8 cellular contexts compared by ENCODE assay signal in genomic region chr21:26849428-26850115, GRCh38. TPM values are rescaled to one million over a fixed set of nuclear protein-coding genes. Genes with fewer than 3 reads are reported as not detected.
DNase-seq lines count a peak whose midpoint lies in the region; ATAC-seq and TF ChIP-seq lines count a peak whose summit lies in the region.

No MANE protein-coding gene starts in this region.

- intact Hi-C loops in Calu3 (cut with micrococcal nuclease; ENCODE audit: unreplicated experiment): loop anchor here (1.0 to 10.0 kb wide), 5 partner anchors 715 to 1895 kb away; no protein-coding TSS in a partner anchor
- intact Hi-C loops in Right ventricle myocardium superior (cut with DNase I): loop anchor here (2.0 to 10.0 kb wide), 5 partner anchors 715 to 1898 kb away; no protein-coding TSS in a partner anchor

- TF ChIP-seq CTCF in Calu3 (IDR thresholded peaks at IDR 0.05; ENCODE audit: unreplicated experiment) (peak; percentile 26), gastroesophageal sphincter (IDR thresholded peaks at IDR 0.05) (peak; percentile 40 to 69 (median 63)), tibial nerve (IDR thresholded peaks at IDR 0.05) (peak; percentile 37 to 63 (median 41))

- peaks cover 16% of the 10 kb centered on the region for H3K4me1 Mint-ChIP-seq in Calu3 (ENCODE audit: low read depth, unreplicated experiment)

- TF ChIP-seq POLR2A in gastroesophageal sphincter (IDR thresholded peaks at IDR 0.05) (no peak), tibial nerve (IDR thresholded peaks at IDR 0.05) (no peak)

- in situ Hi-C loops in KBM-7 (cut with MboI; ENCODE audit: low pct_unique_long_range_greater_than_20kb, low sequenced_read_pairs): loop anchor here (25.0 kb wide), 1 partner anchor 863 kb away; no protein-coding TSS in a partner anchor

- H3K4me1 ChIP-seq in gastroesophageal sphincter: peaks cover 0 to 39% (median 0%) of the 10 kb centered on the region in 3 donors
- peaks cover 0 to 21% (median 0%) of the 10 kb centered on the region in 4 donors for H3K4me1 ChIP-seq in tibial nerve

- H3K9me3 ChIP-seq in gastroesophageal sphincter (no peaks in the 10 kb centered on the region), tibial nerve (no peaks in the 10 kb centered on the region), MG63 (peaks cover 2% of the 10 kb centered on the region; the same call in 1 of the 2 replicates)

- H3K4me3 ChIP-seq in gastroesophageal sphincter: no peak overlapping the region
- H3K4me3 ChIP-seq in tibial nerve: no peak overlapping the region
- H3K4me3 ChIP-seq in MG63: no peak overlapping the region

- 6 to 7% methylated on average over 4 of the region's 4 CpGs for WGBS in gastroesophageal sphincter (ENCODE audit: low coverage in 1 of 2), 2 donors
- 7 to 10% methylated on average over 4 of the region's 4 CpGs for WGBS in tibial nerve, 2 donors

- H3K27ac ChIP-seq in gastroesophageal sphincter (no peak overlapping the region), tibial nerve (peak overlapping the region in 1 of 4 donors; percentile 20)

- CTCF ChIA-PET in Calu3 (lab: Charles Lee): interaction anchor here (0.9 to 1.3 kb wide), 2 partner anchors 851 to 1896 kb away, joined by 3 to 4 read pairs; no protein-coding TSS in a partner anchor

- TF ChIP-seq EP300 in gastroesophageal sphincter (IDR thresholded peaks at IDR 0.05) (no peak), tibial nerve (IDR thresholded peaks at IDR 0.05) (no peak)

- no peaks in the 10 kb centered on the region for H3K36me3 ChIP-seq in gastroesophageal sphincter
- H3K36me3 ChIP-seq in tibial nerve: no peaks in the 10 kb centered on the region
- H3K36me3 ChIP-seq in MG63: no peaks in the 10 kb centered on the region

- peaks cover 26% of the 10 kb centered on the region for H3K36me3 Mint-ChIP-seq in Calu3 (ENCODE audit: insufficient read depth, unreplicated experiment)

- H3K27me3 ChIP-seq in gastroesophageal sphincter (no peaks in the 10 kb centered on the region), tibial nerve (no peaks in the 10 kb centered on the region), MG63 (no peaks in the 10 kb centered on the region)

- BruUV-seq in Calu3 (replicated peaks; lab: Mats Ljungman, UMichigan): no TSS peak

- H3K27ac Mint-ChIP-seq in Calu3 (ENCODE audit: unreplicated experiment): no peak overlapping the region

- no peaks in the 10 kb centered on the region for H3K9me3 Mint-ChIP-seq in Calu3 (ENCODE audit: low read depth, unreplicated experiment)

- peaks cover 19% of the 10 kb centered on the region for H3K27me3 Mint-ChIP-seq in Calu3 (ENCODE audit: unreplicated experiment)

- DNase-seq in Calu3 (peak; percentile 21), KBM-7 (peak; percentile 44), SKM-1 treated with dmso at 0.1 percent for 144 hours (lab: John Stamatoyannopoulos, UW; ENCODE audit: unreplicated experiment) (peak; percentile 34), tibial nerve (ENCODE audit: low spot score in 2 of 2) (peak in 1 of 2 donors; percentile 60), MG63 (no peak), Right ventricle myocardium superior (no peak)
- no peak for DNase-seq in stimulated activated CD4-positive, alpha-beta T cell treated with anti-CD3 and anti-CD28 coated beads, Interleukin-1b, Interleukin-23, amount 100 ng/mL, for 48 hours

- no peak for ATAC-seq in gastroesophageal sphincter
- no peak for ATAC-seq in Right ventricle myocardium superior (ENCODE audit: poor library complexity)

- H3K4me3 Mint-ChIP-seq in Calu3 (ENCODE audit: low read depth, unreplicated experiment): no peak overlapping the region

RNA-seq across cellular contexts. Expression of gene ADAMTS1, which starts 4.4 kb away (rescaled TPM):
- total RNA-seq in Calu3 (2022) (3.5 and 4.1 TPM in 2 replicates), gastroesophageal sphincter (100 to 1,000 TPM in 2 of 4 donors, 10 to 100 TPM in 2; 68.5 to 144 (median 103) TPM), tibial nerve (100 to 1,000 TPM; 232 to 412 (median 327) TPM), Right ventricle myocardium superior (41.4 TPM)
- total RNA-seq in MG63 (2014; rRNA removed; shearing (Covaris generic); ENCODE audit: low replicate concordance): 170 and 172 TPM in 2 replicates

Comparison
In these comparisons a context has a peak if more than half of its experiments do, and no peak if none do; other contexts are left out.
1. DNase-seq: peak in Calu3 (single experiment), KBM-7 (single experiment) and SKM-1 treated with dmso at 0.1 percent for 144 hours (single experiment); none in stimulated activated CD4-positive, alpha-beta T cell treated with anti-CD3 and anti-CD28 coated beads, Interleukin-1b, Interleukin-23, amount 100 ng/mL, for 48 hours (single experiment), MG63 (single experiment) and Right ventricle myocardium superior (single experiment).
2. Peak in every context shown above with its lines, with median percentiles within 50 percentile points of each other: CTCF ChIP-seq.